ENCODE assay signal across 8 cellular contexts in the genomic region with DNA sequence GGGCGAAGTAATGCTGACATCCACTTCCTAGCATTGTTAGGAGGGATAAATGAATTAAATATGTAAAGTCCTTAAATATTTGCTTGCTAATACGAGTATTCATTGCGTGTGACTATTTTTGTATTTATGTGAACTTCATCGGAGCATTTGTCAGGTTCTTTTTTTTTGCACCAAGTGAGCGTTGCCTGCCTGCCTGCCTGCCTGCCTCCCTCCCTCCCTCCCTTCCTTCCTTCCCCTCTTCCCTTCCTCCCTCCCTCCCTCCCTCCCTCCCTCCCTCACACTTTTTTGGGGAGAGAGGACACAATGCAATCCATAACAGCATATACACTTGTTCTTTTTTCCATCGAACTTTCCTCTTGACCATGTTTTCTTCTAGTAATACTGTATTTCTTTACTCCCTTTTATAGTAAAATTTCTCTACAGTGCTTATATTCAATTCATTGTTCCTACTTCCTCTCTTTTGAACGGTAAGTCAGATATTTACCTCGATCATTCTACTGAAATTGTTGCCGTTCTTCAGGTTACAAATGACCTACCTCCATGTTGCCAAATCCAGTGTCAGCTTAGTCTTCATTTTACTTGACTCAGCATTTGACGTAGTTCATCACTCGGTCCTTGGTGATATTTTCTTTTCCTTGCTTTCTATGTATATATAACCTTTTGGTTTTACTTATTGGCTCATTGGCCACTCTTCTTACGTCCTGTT. TPM values are rescaled to one million over a fixed set of nuclear protein-coding genes. Genes with fewer than 3 reads are reported as not detected.
A peak's percentile ranks its signal among the peaks of the same experiment; 100 is the strongest.
DNase-seq lines count a peak whose midpoint lies in the region; ATAC-seq and TF ChIP-seq lines count a peak whose summit lies in the region.

No MANE protein-coding gene starts in this region.

- H3K4me3 ChIP-seq in HEK293 (ENCODE audit: low read depth, low read length) = peak overlapping the region; percentile 47

- DNase-seq in Calu3 (no peak), SW480 (ENCODE audit: low spot score) (peak; percentile 22), erythroblast (lab: John Stamatoyannopoulos, UW) (peak; percentile 53 to 64), myocyte (ENCODE audit: low read depth) (peak; percentile 44), SK-N-DZ (ENCODE audit: low spot score) (no peak)
- no peak for DNase-seq in effector CD8-positive, alpha-beta T cell (lab: John Stamatoyannopoulos, UW)

- peak overlapping the region; percentile 71 for H3K27ac Mint-ChIP-seq in Calu3 (ENCODE audit: unreplicated experiment)

- ATAC-seq in HG03039 (IDR thresholded peaks at IDR 0.05; ENCODE audit: unreplicated experiment) = no peak

- H3K27me3 Mint-ChIP-seq in Calu3 (ENCODE audit: unreplicated experiment) = peaks cover 11% of the 10 kb centered on the region

- H3K36me3 ChIP-seq in HEK293 (ENCODE audit: control insufficient read depth in 2 of 2, insufficient read depth in 1 of 2, low read length in 2 of 2) = no peaks in the 10 kb centered on the region

- H3K4me3 Mint-ChIP-seq in Calu3 (ENCODE audit: low read depth, unreplicated experiment) = peak overlapping the region; percentile 71

- no peaks in the 10 kb centered on the region for H3K9me3 ChIP-seq in HEK293 (ENCODE audit: control insufficient read depth, insufficient read depth, low read depth, low read length)

- POLR2A ChIA-PET in HEK293 (lab: Yijun Ruan, JAX) = no interaction called here

- TF ChIP-seq POLR2A in erythroblast (IDR thresholded peaks at IDR 0.05; ENCODE audit: low read length) = no peak

- peak overlapping the region; percentile 94 for H3K27ac ChIP-seq in HEK293 (ENCODE audit: extremely low read depth, low read depth, low read length)

- intact Hi-C loops in Calu3 (cut with micrococcal nuclease; ENCODE audit: unreplicated experiment) = loop anchor here (5.0 to 10.0 kb wide), 2 partner anchors 65 to 558 kb away; no protein-coding TSS in a partner anchor

- no peaks in the 10 kb centered on the region for H3K9me3 Mint-ChIP-seq in Calu3 (ENCODE audit: low read depth, unreplicated experiment)

- no peaks in the 10 kb centered on the region for H3K4me1 Mint-ChIP-seq in Calu3 (ENCODE audit: low read depth, unreplicated experiment)

- no TSS peak for BruUV-seq in Calu3 (replicated peaks; lab: Mats Ljungman, UMichigan)

- H3K4me1 ChIP-seq in HEK293 (ENCODE audit: control insufficient read depth, insufficient read depth, low read length) = no peaks in the 10 kb centered on the region

- CTCF ChIA-PET in Calu3 (lab: Charles Lee) (no interaction called here), HEK293 (lab: Yijun Ruan, JAX) (interaction anchor here (0.6 kb wide), 1 partner anchor 702 kb away, joined by 3 read pairs; no protein-coding TSS in a partner anchor)

- peaks cover 20% of the 10 kb centered on the region for H3K36me3 Mint-ChIP-seq in Calu3 (ENCODE audit: insufficient read depth, unreplicated experiment)

- no peak for TF ChIP-seq CTCF in Calu3 (IDR thresholded peaks at IDR 0.05; ENCODE audit: unreplicated experiment)
- no peak for TF ChIP-seq CTCF in HEK293 (tag by site-specific recombination; IDR thresholded peaks at IDR 0.05)

TF ChIP-seq in HEK293, 187 proteins besides CTCF, POLR2A, EP300 and RAD21:
- 0 out of 2 replicates have a peak, but pooled peaks have one; percentile 22 for TF ChIP-seq ZBTB17 (tag by site-specific recombination; IDR thresholded peaks at IDR 0.05)
- TF ChIP-seq MYNN (tag by site-specific recombination; IDR thresholded peaks at IDR 0.05; ENCODE audit: borderline replicate concordance) = no peak
- TF ChIP-seq, protein P1, sequence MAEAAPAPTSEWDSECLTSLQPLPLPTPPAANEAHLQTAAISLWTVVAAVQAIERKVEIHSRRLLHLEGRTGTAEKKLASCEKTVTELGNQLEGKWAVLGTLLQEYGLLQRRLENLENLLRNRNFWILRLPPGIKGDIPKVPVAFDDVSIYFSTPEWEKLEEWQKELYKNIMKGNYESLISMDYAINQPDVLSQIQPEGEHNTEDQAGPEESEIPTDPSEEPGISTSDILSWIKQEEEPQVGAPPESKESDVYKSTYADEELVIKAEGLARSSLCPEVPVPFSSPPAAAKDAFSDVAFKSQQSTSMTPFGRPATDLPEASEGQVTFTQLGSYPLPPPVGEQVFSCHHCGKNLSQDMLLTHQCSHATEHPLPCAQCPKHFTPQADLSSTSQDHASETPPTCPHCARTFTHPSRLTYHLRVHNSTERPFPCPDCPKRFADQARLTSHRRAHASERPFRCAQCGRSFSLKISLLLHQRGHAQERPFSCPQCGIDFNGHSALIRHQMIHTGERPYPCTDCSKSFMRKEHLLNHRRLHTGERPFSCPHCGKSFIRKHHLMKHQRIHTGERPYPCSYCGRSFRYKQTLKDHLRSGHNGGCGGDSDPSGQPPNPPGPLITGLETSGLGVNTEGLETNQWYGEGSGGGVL (tag by site-specific recombination; IDR thresholded peaks at IDR 0.05) = peak; percentile 38; the same call in 1 of the 2 replicates
- TF ChIP-seq ZNF133 (tag by site-specific recombination; IDR thresholded peaks at IDR 0.05) = no peak
- peak; percentile 41 for TF ChIP-seq PRDM1 (tag by site-specific recombination; IDR thresholded peaks at IDR 0.05)
- peak; percentile 89 for TF ChIP-seq ZNF600 (tag by site-specific recombination; IDR thresholded peaks at IDR 0.05)
- TF ChIP-seq, protein P2, sequence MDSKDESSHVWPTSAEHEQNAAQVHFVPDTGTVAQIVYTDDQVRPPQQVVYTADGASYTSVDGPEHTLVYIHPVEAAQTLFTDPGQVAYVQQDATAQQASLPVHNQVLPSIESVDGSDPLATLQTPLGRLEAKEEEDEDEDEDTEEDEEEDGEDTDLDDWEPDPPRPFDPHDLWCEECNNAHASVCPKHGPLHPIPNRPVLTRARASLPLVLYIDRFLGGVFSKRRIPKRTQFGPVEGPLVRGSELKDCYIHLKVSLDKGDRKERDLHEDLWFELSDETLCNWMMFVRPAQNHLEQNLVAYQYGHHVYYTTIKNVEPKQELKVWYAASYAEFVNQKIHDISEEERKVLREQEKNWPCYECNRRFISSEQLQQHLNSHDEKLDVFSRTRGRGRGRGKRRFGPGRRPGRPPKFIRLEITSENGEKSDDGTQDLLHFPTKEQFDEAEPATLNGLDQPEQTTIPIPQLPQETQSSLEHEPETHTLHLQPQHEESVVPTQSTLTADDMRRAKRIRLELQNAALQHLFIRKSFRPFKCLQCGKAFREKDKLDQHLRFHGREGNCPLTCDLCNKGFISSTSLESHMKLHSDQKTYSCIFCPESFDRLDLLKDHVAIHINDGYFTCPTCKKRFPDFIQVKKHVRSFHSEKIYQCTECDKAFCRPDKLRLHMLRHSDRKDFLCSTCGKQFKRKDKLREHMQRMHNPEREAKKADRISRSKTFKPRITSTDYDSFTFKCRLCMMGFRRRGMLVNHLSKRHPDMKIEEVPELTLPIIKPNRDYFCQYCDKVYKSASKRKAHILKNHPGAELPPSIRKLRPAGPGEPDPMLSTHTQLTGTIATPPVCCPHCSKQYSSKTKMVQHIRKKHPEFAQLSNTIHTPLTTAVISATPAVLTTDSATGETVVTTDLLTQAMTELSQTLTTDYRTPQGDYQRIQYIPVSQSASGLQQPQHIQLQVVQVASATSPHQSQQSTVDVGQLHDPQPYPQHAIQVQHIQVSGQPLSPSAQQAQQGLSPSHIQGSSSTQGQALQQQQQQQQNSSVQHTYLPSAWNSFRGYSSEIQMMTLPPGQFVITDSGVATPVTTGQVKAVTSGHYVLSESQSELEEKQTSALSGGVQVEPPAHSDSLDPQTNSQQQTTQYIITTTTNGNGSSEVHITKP (tag by site-specific recombination; IDR thresholded peaks at IDR 0.05) = peak; percentile 48; the same call in 1 of the 2 replicates

RNA-seq across cellular contexts. Expression of a gene that starts 0.9 kb away (rescaled TPM):
- total RNA-seq in Calu3 (2022) (7.4 and 8.4 TPM in 2 replicates), myocyte (9.4 and 17.4 TPM in 2 replicates)
- polyA plus RNA-seq in myocyte (2012) = 1.6 TPM
- polyA plus RNA-seq in SK-N-DZ (2014; cell fraction: cytosol; rRNA removed) = 0.19 and 1.1 TPM in 2 replicates
- polyA plus RNA-seq in SK-N-DZ (2014; cell fraction: nucleus; rRNA removed) = 1.7 and 2.2 TPM in 2 replicates

Comparison
In these comparisons a context has a peak if more than half of its experiments do, and no peak if none do; other contexts are left out.
1. DNase-seq: peak in SW480 (single experiment), erythroblast (2 of 2) and myocyte (single experiment); none in Calu3 (single experiment), effector CD8-positive, alpha-beta T cell (single experiment) and SK-N-DZ (single experiment).